ENCODE assay signal across 1 cellular context in genomic region chr18:27136208-27136535, GRCh38.
A peak's percentile ranks its signal among the peaks of the same experiment; 100 is the strongest.
TF ChIP-seq lines count a peak whose summit lies in the region.

No MANE protein-coding gene starts in this region.

TF ChIP-seq in IMR-90, 13 proteins besides CTCF, POLR2A, EP300 and RAD21:
- TF ChIP-seq CEBPB (IDR thresholded peaks at IDR 0.05; ENCODE audit: low read depth, low read length) (0 out of 2 replicates have a peak, but pooled peaks have one; percentile 11), RFX5 (IDR thresholded peaks at IDR 0.05; ENCODE audit: low read depth, low read length) (no peak)
